ENCODE assay signal across 8 cellular contexts in genomic region chr20:32205502-32206382, GRCh38. TPM values are rescaled to one million over a fixed set of nuclear protein-coding genes. Genes with fewer than 3 reads are reported as not detected.
DNase-seq lines count a peak whose midpoint lies in the region; ATAC-seq and TF ChIP-seq lines count a peak whose summit lies in the region.

No MANE protein-coding gene starts in this region.

- intact Hi-C loops in Calu3 (cut with micrococcal nuclease; ENCODE audit: unreplicated experiment): no loop called here

- H3K27me3 Mint-ChIP-seq in Calu3 (ENCODE audit: unreplicated experiment) (no peaks in the 10 kb centered on the region), neural crest cell (ENCODE audit: low read depth) (no peaks in the 10 kb centered on the region)
- H3K27me3 Mint-ChIP-seq in effector memory CD8-positive, alpha-beta T cell: no peaks in the 10 kb centered on the region

- no peak for TF ChIP-seq CTCF in Calu3 (IDR thresholded peaks at IDR 0.05; ENCODE audit: unreplicated experiment)
- no peak for TF ChIP-seq CTCF in neural crest cell (conservative IDR thresholded peaks at IDR 0.05)

- H3K9ac ChIP-seq in NT2/D1 (ENCODE audit: insufficient read length, low read depth): peak overlapping the region; percentile 94

- H3K36me3 Mint-ChIP-seq in Calu3 (ENCODE audit: insufficient read depth, unreplicated experiment) (peaks cover 66% of the 10 kb centered on the region), neural crest cell (ENCODE audit: low read depth) (peaks cover 3% of the 10 kb centered on the region)
- H3K36me3 Mint-ChIP-seq in effector memory CD8-positive, alpha-beta T cell (ENCODE audit: insufficient read depth): peaks cover 22% of the 10 kb centered on the region

- H3K9me3 ChIP-seq in NT2/D1 (ENCODE audit: insufficient read depth, low read length): no peaks in the 10 kb centered on the region

- DNase-seq in Calu3 (no peak), NT2/D1 (ENCODE audit: low read depth, low spot score) (no peak), neural crest cell (ENCODE audit: low read depth, low spot score) (no peak), HT-29 (ENCODE audit: low spot score) (no peak), Ammon's horn (ENCODE audit: low spot score) (no peak)
- no peak for DNase-seq in effector memory CD8-positive, alpha-beta T cell

- peaks cover 2% of the 10 kb centered on the region for H3K4me1 ChIP-seq in NT2/D1 (ENCODE audit: insufficient read depth, insufficient read length)

- H3K4me1 Mint-ChIP-seq in Calu3 (ENCODE audit: low read depth, unreplicated experiment) (peaks cover 53% of the 10 kb centered on the region), neural crest cell (peaks cover 72% of the 10 kb centered on the region)
- H3K4me1 Mint-ChIP-seq in effector memory CD8-positive, alpha-beta T cell (ENCODE audit: low read depth in 2 of 2): peaks cover 63 to 68% of the 10 kb centered on the region in 2 donors

- ATAC-seq in effector memory CD8-positive, alpha-beta T cell (replicated peaks): no peak
- no peak for ATAC-seq in HG03378 (IDR thresholded peaks at IDR 0.05; ENCODE audit: unreplicated experiment)
- no peak for ATAC-seq in GM21423 (IDR thresholded peaks at IDR 0.05; ENCODE audit: unreplicated experiment)

- CTCF ChIA-PET in Calu3 (lab: Charles Lee): no interaction called here

- H3K27me3 ChIP-seq in NT2/D1 (ENCODE audit: insufficient read depth, insufficient read length): no peaks in the 10 kb centered on the region

- H3K9me3 Mint-ChIP-seq in Calu3 (ENCODE audit: low read depth, unreplicated experiment): no peaks in the 10 kb centered on the region
- no peaks in the 10 kb centered on the region for H3K9me3 Mint-ChIP-seq in effector memory CD8-positive, alpha-beta T cell
- H3K9me3 Mint-ChIP-seq in neural crest cell: no peaks in the 10 kb centered on the region

- H3K4me3 ChIP-seq in NT2/D1 (ENCODE audit: insufficient read length, low read depth): peak overlapping the region; percentile 89

- H3K36me3 ChIP-seq in NT2/D1 (ENCODE audit: insufficient read depth, insufficient read length, low read length): peaks cover 65% of the 10 kb centered on the region

- TSS peak; percentile 38 for BruUV-seq in Calu3 (replicated peaks; lab: Mats Ljungman, UMichigan)

- H3K4me3 Mint-ChIP-seq in Calu3 (ENCODE audit: low read depth, unreplicated experiment) (peak overlapping the region; percentile 90), neural crest cell (peak overlapping the region; percentile 99)
- H3K4me3 Mint-ChIP-seq in effector memory CD8-positive, alpha-beta T cell: peak overlapping the region; percentile 96

- H3K27ac Mint-ChIP-seq in Calu3 (ENCODE audit: unreplicated experiment): peak overlapping the region; percentile 26
- H3K27ac Mint-ChIP-seq in effector memory CD8-positive, alpha-beta T cell: peak overlapping the region; percentile 95 to 98
- H3K27ac Mint-ChIP-seq in neural crest cell (ENCODE audit: unreplicated experiment): peak overlapping the region; percentile 29

RNA-seq across cellular contexts. Expression of gene PLAGL2, which starts 1.8 kb away (rescaled TPM):
- 30.5 and 32.7 TPM in 2 replicates for total RNA-seq in Calu3 (2022)
- 70.4 and 71.1 TPM in 2 replicates for total RNA-seq in neural crest cell
- 6.9 and 7.9 TPM in 2 replicates for total RNA-seq in HT-29 (2014; rRNA removed; shearing (Covaris generic))

RNA-seq across cellular contexts. Expression of gene POFUT1, which starts 1.9 kb away (rescaled TPM):
- total RNA-seq in Calu3 (2022) (79.9 and 87.3 TPM in 2 replicates), neural crest cell (47.5 and 51.4 TPM in 2 replicates)
- 44.6 and 56.1 TPM in 2 replicates for total RNA-seq in HT-29 (2014; rRNA removed; shearing (Covaris generic))

Comparison
In these comparisons a context has a peak if more than half of its experiments do, and no peak if none do; other contexts are left out.
1. H3K27ac Mint-ChIP-seq: peak in every context shown above with its lines; median percentile 96 in effector memory CD8-positive, alpha-beta T cell; 29 in neural crest cell; 26 in Calu3.